In the genomic region with DNA sequence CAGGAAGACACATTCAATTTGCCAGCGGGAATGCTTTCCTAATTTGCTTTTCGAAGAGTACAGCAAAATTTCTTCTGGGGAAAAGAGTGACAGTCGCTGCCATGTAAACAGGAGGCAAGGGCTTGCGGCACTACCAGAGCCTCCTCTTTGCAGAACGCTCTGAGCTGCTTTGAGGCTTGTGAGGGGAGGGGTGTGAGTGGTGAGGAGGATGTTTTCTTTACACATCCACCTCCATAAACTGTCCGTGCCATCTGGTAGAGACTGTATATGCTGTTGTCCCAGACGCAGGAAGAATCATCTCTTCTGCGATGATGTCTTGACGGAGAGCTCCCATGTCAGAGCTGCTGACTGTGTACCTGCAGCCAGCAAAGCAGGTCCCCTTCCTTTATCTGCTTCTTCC, we compare ENCODE assay signal across 1 cellular context.
TF ChIP-seq lines count a peak whose summit lies in the region.

No MANE protein-coding gene starts in this region.

TF ChIP-seq in A549, 52 proteins besides CTCF, POLR2A, EP300 and RAD21 (continued from another document):
- TF ChIP-seq, protein P1, sequence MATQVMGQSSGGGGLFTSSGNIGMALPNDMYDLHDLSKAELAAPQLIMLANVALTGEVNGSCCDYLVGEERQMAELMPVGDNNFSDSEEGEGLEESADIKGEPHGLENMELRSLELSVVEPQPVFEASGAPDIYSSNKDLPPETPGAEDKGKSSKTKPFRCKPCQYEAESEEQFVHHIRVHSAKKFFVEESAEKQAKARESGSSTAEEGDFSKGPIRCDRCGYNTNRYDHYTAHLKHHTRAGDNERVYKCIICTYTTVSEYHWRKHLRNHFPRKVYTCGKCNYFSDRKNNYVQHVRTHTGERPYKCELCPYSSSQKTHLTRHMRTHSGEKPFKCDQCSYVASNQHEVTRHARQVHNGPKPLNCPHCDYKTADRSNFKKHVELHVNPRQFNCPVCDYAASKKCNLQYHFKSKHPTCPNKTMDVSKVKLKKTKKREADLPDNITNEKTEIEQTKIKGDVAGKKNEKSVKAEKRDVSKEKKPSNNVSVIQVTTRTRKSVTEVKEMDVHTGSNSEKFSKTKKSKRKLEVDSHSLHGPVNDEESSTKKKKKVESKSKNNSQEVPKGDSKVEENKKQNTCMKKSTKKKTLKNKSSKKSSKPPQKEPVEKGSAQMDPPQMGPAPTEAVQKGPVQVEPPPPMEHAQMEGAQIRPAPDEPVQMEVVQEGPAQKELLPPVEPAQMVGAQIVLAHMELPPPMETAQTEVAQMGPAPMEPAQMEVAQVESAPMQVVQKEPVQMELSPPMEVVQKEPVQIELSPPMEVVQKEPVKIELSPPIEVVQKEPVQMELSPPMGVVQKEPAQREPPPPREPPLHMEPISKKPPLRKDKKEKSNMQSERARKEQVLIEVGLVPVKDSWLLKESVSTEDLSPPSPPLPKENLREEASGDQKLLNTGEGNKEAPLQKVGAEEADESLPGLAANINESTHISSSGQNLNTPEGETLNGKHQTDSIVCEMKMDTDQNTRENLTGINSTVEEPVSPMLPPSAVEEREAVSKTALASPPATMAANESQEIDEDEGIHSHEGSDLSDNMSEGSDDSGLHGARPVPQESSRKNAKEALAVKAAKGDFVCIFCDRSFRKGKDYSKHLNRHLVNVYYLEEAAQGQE (IDR thresholded peaks at IDR 0.05) = no peak
- no peak for TF ChIP-seq KDM5A (IDR thresholded peaks at IDR 0.05)
TF ChIP-seq in A549: peak in this region for 0.
